Comparison of ENCODE assay signal across 9 cellular contexts in the genomic region with DNA sequence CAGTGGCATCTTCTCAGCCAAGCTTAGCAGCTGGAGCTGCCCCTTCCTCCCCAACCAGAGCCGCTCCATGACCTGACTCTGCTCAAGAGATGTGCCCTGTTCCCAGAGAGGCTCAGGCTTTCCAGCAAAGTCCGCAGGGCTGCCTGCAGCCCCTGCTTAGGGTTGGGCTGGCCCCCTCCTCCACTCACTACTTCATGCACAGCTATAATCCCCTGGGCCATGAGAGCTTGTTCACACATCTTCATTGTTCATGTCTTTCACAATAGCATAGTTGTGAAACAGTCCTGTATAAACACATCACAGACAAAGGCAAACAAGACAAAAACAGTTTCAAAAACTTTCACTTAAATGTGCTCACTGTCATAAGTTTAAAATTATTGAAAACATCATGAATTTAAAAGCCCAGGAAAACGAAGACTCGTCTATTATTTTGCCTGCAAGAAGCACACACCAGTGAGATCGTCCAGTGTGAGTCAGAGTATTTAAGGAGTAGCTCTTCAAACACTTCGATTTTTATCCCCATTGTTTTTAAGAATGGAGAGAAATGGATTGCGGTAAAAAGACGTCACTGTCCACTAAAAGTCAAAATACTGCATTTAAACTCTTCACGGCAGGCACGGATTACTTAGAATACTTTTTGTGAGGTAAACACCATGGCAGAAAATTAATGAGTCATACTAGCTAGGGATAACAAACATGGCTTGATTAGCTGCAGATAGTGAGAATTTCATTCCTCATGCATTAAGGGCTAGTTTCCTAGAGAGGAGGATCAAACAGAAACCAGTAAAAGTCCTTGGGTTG. TPM values are rescaled to one million over a fixed set of nuclear protein-coding genes. Genes with fewer than 3 reads are reported as not detected.
A peak's percentile ranks its signal among the peaks of the same experiment; 100 is the strongest.
DNase-seq lines count a peak whose midpoint lies in the region; ATAC-seq, FAIRE-seq and TF ChIP-seq lines count a peak whose summit lies in the region.
"Had no signal": no experiment of that assay in that cellular context is flagged by ENCODE, and none has a peak within 500 bp of the region (broad histone marks: within the 10 kb centered on the region; RNA-seq: fewer than 3 reads in every experiment).

No MANE protein-coding gene starts in this region.

- H3K4me3 ChIP-seq in mammary epithelial cell (replicated peaks in 1 of 3; ENCODE audit: insufficient read depth in 1 of 3, low read depth in 2 of 3, low read length in 3 of 3) (no peak overlapping the region), bronchial epithelial cell (ENCODE audit: low read depth, low read length) (no peak overlapping the region), right lobe of liver (no peak overlapping the region), upper lobe of right lung (no peak overlapping the region), SJCRH30 (no peak overlapping the region)

- BruUV-seq in MCF 10A (replicated peaks; lab: Mats Ljungman, UMichigan) (no TSS peak), mammary epithelial cell (replicated peaks; lab: Mats Ljungman, UMichigan) (no TSS peak)

- H3K27me3 ChIP-seq in mammary epithelial cell (ENCODE audit: insufficient read depth, low read length) (no peaks in the 10 kb centered on the region), bronchial epithelial cell (ENCODE audit: control insufficient read depth, insufficient read depth, low read length) (no peaks in the 10 kb centered on the region), right lobe of liver (no peaks in the 10 kb centered on the region), upper lobe of right lung (no peaks in the 10 kb centered on the region), SJCRH30 (no peaks in the 10 kb centered on the region)

- H3K9ac ChIP-seq in mammary epithelial cell (ENCODE audit: insufficient read depth, low read length), result no peak overlapping the region

- H4K20me1 ChIP-seq in mammary epithelial cell (ENCODE audit: insufficient read depth, low read length), result no peaks in the 10 kb centered on the region

- FAIRE-seq in bronchial epithelial cell (lab: Jason Lieb, UNC), result no peak

- H3K9me3 Mint-ChIP-seq in MCF 10A (ENCODE audit: unreplicated experiment), result no peaks in the 10 kb centered on the region

- no peaks in the 10 kb centered on the region for H3K27me3 Mint-ChIP-seq in MCF 10A (ENCODE audit: insufficient read depth, unreplicated experiment)

- H3K4me1 Mint-ChIP-seq in MCF 10A (ENCODE audit: insufficient read depth, unreplicated experiment), result peaks cover 21% of the 10 kb centered on the region

- H2AFZ ChIP-seq in mammary epithelial cell (ENCODE audit: low read depth, low read length), result no peak overlapping the region

- TF ChIP-seq CTCF in MCF 10A (IDR thresholded peaks at IDR 0.05; ENCODE audit: unreplicated experiment), result no peak
- TF ChIP-seq CTCF in mammary epithelial cell (conservative IDR thresholded peaks at IDR 0.05 in 1 of 2, IDR thresholded peaks at IDR 0.05 in 1 of 2; ENCODE audit: extremely low read depth in 1 of 2, insufficient read depth in 1 of 2, low read depth in 1 of 2, low read length in 2 of 2), result no peak
- no peak for TF ChIP-seq CTCF in bronchial epithelial cell (IDR thresholded peaks at IDR 0.05; ENCODE audit: insufficient read depth, low read length, severe bottlenecking)
- no peak for TF ChIP-seq CTCF in right lobe of liver (IDR thresholded peaks at IDR 0.05)
- no peak for TF ChIP-seq CTCF in upper lobe of right lung (IDR thresholded peaks at IDR 0.05)

- POLR2A ChIA-PET in MCF 10A (lab: Yijun Ruan, JAX), result interaction anchor here (0.5 to 1.4 kb wide), 7 partner anchors 8 to 368 kb away, joined by 3 to 5 read pairs (median 3); a partner anchor contains a TSS

- H3K27ac ChIP-seq in mammary epithelial cell (ENCODE audit: insufficient read depth, low read depth, low read length), result no peak overlapping the region
- no peak overlapping the region for H3K27ac ChIP-seq in right lobe of liver
- H3K27ac ChIP-seq in upper lobe of right lung, result no peak overlapping the region
- H3K27ac ChIP-seq in SJCRH30, result no peak overlapping the region

- peak overlapping the region; percentile 46 for H3K27ac Mint-ChIP-seq in MCF 10A (ENCODE audit: low read depth, unreplicated experiment)

- TF ChIP-seq POLR2A in right lobe of liver (IDR thresholded peaks at IDR 0.05), result no peak

- intact Hi-C loops in MCF 10A (cut with micrococcal nuclease), result no loop called here
- intact Hi-C loops in mammary epithelial cell (cut with micrococcal nuclease), result no loop called here
- intact Hi-C loops in right lobe of liver (cut with DNase I), result no loop called here
- intact Hi-C loops in upper lobe of right lung (cut with DNase I), result no loop called here

- peak; percentile 92 for DNase-seq in MCF 10A (ENCODE audit: unreplicated experiment)
- DNase-seq in mammary epithelial cell, result no peak
- peak; percentile 87 for DNase-seq in bronchial epithelial cell (ENCODE audit: low read depth)
- no peak for DNase-seq in right lobe of liver
- no peak for DNase-seq in upper lobe of right lung
- DNase-seq in SJCRH30, result no peak
- DNase-seq in cortex of kidney (lab: John Stamatoyannopoulos, UW), result no peak
- DNase-seq in activated CD4-positive, alpha-beta T cell treated with anti-CD3 and anti-CD28 coated beads, Interleukin-2, amount 50 U/mL, for 48 hours, result no peak
- DNase-seq: midbrain had no signal

- no peak overlapping the region for H3K4me2 ChIP-seq in mammary epithelial cell (ENCODE audit: insufficient read depth, low read depth, low read length)

- in situ Hi-C loops in mammary epithelial cell (cut with MboI; ENCODE audit: low sequenced_read_pairs in 2 of 2), result no loop called here

- WGBS in mammary epithelial cell (ENCODE audit: low coverage, missing lambda C conversion rate), result 52% methylated on average over 10 of the region's 10 CpGs
- 60% methylated on average over 9 of the region's 10 CpGs for WGBS in right lobe of liver (ENCODE audit: insufficient coverage, low coverage, low lambda C conversion rate, missing lambda C conversion rate)

- H3K36me3 Mint-ChIP-seq in MCF 10A (ENCODE audit: insufficient read depth, unreplicated experiment), result no peaks in the 10 kb centered on the region

- CTCF ChIA-PET in MCF 10A (lab: Yijun Ruan, JAX), result interaction anchor here (0.6 to 1.2 kb wide), 4 partner anchors 20 to 355 kb away, joined by 3 to 5 read pairs (median 4); a partner anchor contains a TSS
- CTCF ChIA-PET in mammary epithelial cell (lab: Charles Lee; ENCODE audit: low non-redundant PET), result no interaction called here

- H3K36me3 ChIP-seq in mammary epithelial cell (ENCODE audit: insufficient read depth, low read length) (no peaks in the 10 kb centered on the region), bronchial epithelial cell (ENCODE audit: control insufficient read depth, insufficient read depth, low read length) (no peaks in the 10 kb centered on the region), right lobe of liver (no peaks in the 10 kb centered on the region), upper lobe of right lung (no peaks in the 10 kb centered on the region), SJCRH30 (no peaks in the 10 kb centered on the region)

- H3K4me1 ChIP-seq in mammary epithelial cell (ENCODE audit: insufficient read depth, low read length) (peaks cover 27% of the 10 kb centered on the region), right lobe of liver (no peaks in the 10 kb centered on the region), upper lobe of right lung (peaks cover 6% of the 10 kb centered on the region), SJCRH30 (no peaks in the 10 kb centered on the region)

- ATAC-seq in right lobe of liver (peak; percentile 9 to 44 (median 38)), upper lobe of right lung (peak; percentile 12)

- peak overlapping the region; percentile 30 for H3K4me3 Mint-ChIP-seq in MCF 10A (ENCODE audit: unreplicated experiment)

- dilution Hi-C loops in mammary epithelial cell (cut with HindIII; ENCODE audit: low sequenced_read_pairs), result no loop called here

- H3K9me3 ChIP-seq in mammary epithelial cell (replicated peaks; ENCODE audit: insufficient read depth, low read length) (no peaks in the 10 kb centered on the region), right lobe of liver (no peaks in the 10 kb centered on the region), upper lobe of right lung (no peaks in the 10 kb centered on the region), SJCRH30 (replicated peaks) (no peaks in the 10 kb centered on the region)

- no peaks in the 10 kb centered on the region for H3K79me2 ChIP-seq in mammary epithelial cell (ENCODE audit: insufficient read depth, low read length)

RNA-seq across cellular contexts. Expression of a gene that starts 40.7 kb away (rescaled TPM):
- 2.7 and 2.8 TPM in 2 replicates for total RNA-seq in MCF 10A (2022)
- 1 to 10 TPM; 2.5 to 6.0 TPM for total RNA-seq in mammary epithelial cell
- 7.6 TPM for polyA plus RNA-seq in mammary epithelial cell
- polyA minus RNA-seq in mammary epithelial cell, result 10.3 TPM
- total RNA-seq in bronchial epithelial cell, result 0.26 and 0.79 TPM in 2 replicates
- total RNA-seq in right lobe of liver, result 1 to 10 TPM; 1.0 to 9.5 (median 5.0) TPM
- total RNA-seq in upper lobe of right lung, result 10.2 TPM
- not detected in 2 replicates for total RNA-seq in SJCRH30 (2014; rRNA removed; shearing (Covaris generic))

Comparison
In these comparisons a context has a peak if more than half of its experiments do, and no peak if none do; other contexts are left out.
1. DNase-seq: peak in MCF 10A (single experiment) and bronchial epithelial cell (single experiment); none in mammary epithelial cell (single experiment), right lobe of liver (0 of 3), upper lobe of right lung (single experiment), SJCRH30 (0 of 2), cortex of kidney (single experiment) and activated CD4-positive, alpha-beta T cell treated with anti-CD3 and anti-CD28 coated beads, Interleukin-2, amount 50 U/mL, for 48 hours (0 of 2).